22 cellular contexts compared by ENCODE assay signal in genomic region chr2:71797006-71797810, GRCh38.
DNase-seq lines count a peak whose midpoint lies in the region; ATAC-seq lines count a peak whose summit lies in the region.
"Had no signal": no experiment of that assay in that cellular context is flagged by ENCODE, and none has a peak within 500 bp of the region (broad histone marks: within the 10 kb centered on the region; RNA-seq: fewer than 3 reads in every experiment).

No MANE protein-coding gene starts in this region.

- peaks cover 12 to 15% of the 10 kb centered on the region in 2 experiments for H3K4me1 ChIP-seq in trophoblast cell (ENCODE audit: control insufficient read depth in 1 of 2, insufficient read depth in 2 of 2, low read length in 2 of 2)
- H3K4me1 ChIP-seq: BE2C had no signal

- no peak overlapping the region for H3K23ac ChIP-seq in trophoblast cell (ENCODE audit: low read length)

- no peak overlapping the region for H3K14ac ChIP-seq in trophoblast cell (ENCODE audit: low read length)

- H3K36me3 Mint-ChIP-seq in activated naive CD4-positive, alpha-beta T cell treated with anti-CD3 and anti-CD28 coated beads, Interleukin-2, amount 50 U/mL, for 24 hours = no peaks in the 10 kb centered on the region
- H3K36me3 Mint-ChIP-seq in activated naive CD4-positive, alpha-beta T cell treated with anti-CD3 and anti-CD28 coated beads, Interleukin-2, amount 50 U/mL, for 72 hours = no peaks in the 10 kb centered on the region
- no peaks in the 10 kb centered on the region for H3K36me3 Mint-ChIP-seq in stimulated activated memory B cell treated with anti-CD40 and anti-IgM and Interleukin-4, amounts not matched to agents 10 μg/mL and 1 μg/mL and 100 μg/mL, for 72 hours
- H3K36me3 Mint-ChIP-seq in activated CD4-positive, alpha-beta memory T cell treated with anti-CD3 and anti-CD28 coated beads for 36 hours = no peaks in the 10 kb centered on the region

- H3K36me3 ChIP-seq in trophoblast cell (ENCODE audit: control insufficient read depth in 1 of 2, insufficient read depth in 2 of 2, low read length in 2 of 2) = no peaks in the 10 kb centered on the region
- H3K36me3 ChIP-seq: BE2C had no signal

- H3K9me3 Mint-ChIP-seq in activated naive CD4-positive, alpha-beta T cell treated with anti-CD3 and anti-CD28 coated beads, Interleukin-2, amount 50 U/mL, for 24 hours = no peaks in the 10 kb centered on the region
- H3K9me3 Mint-ChIP-seq in activated naive CD4-positive, alpha-beta T cell treated with anti-CD3 and anti-CD28 coated beads, Interleukin-2, amount 50 U/mL, for 72 hours = no peaks in the 10 kb centered on the region
- H3K9me3 Mint-ChIP-seq in stimulated activated memory B cell treated with anti-CD40 and anti-IgM and Interleukin-4, amounts not matched to agents 10 μg/mL and 1 μg/mL and 100 μg/mL, for 72 hours = no peaks in the 10 kb centered on the region
- H3K9me3 Mint-ChIP-seq in activated CD4-positive, alpha-beta memory T cell treated with anti-CD3 and anti-CD28 coated beads for 36 hours = no peaks in the 10 kb centered on the region
- H3K9me3 Mint-ChIP-seq: H9, HFFc6 had no signal

- no peak overlapping the region for H4K12ac ChIP-seq in trophoblast cell (ENCODE audit: low read depth, low read length)

- H3K9me3 ChIP-seq in trophoblast cell (ENCODE audit: insufficient read depth, low read depth, low read length) = no peaks in the 10 kb centered on the region
- H3K9me3 ChIP-seq: A549, BE2C had no signal

- H3K4me2 ChIP-seq in trophoblast cell (ENCODE audit: low read length) = no peak overlapping the region
- H3K4me2 ChIP-seq: A549 had no signal

- H4K91ac ChIP-seq in trophoblast cell (ENCODE audit: low read depth, low read length) = peak overlapping the region; percentile 32

- H3K4me1 Mint-ChIP-seq in activated naive CD4-positive, alpha-beta T cell treated with anti-CD3 and anti-CD28 coated beads, Interleukin-2, amount 50 U/mL, for 24 hours = no peaks in the 10 kb centered on the region
- no peaks in the 10 kb centered on the region for H3K4me1 Mint-ChIP-seq in stimulated activated memory B cell treated with anti-CD40 and anti-IgM and Interleukin-4, amounts not matched to agents 10 μg/mL and 1 μg/mL and 100 μg/mL, for 72 hours
- no peaks in the 10 kb centered on the region for H3K4me1 Mint-ChIP-seq in activated CD4-positive, alpha-beta memory T cell treated with anti-CD3 and anti-CD28 coated beads for 36 hours (ENCODE audit: low read depth)

- no peak for ATAC-seq in activated naive CD4-positive, alpha-beta T cell treated with anti-CD3 and anti-CD28 coated beads, Interleukin-2, amount 50 U/mL, for 72 hours
- no peak for ATAC-seq in stimulated activated memory B cell treated with anti-CD40 and anti-IgM and Interleukin-4, amounts not matched to agents 10 μg/mL and 1 μg/mL and 100 μg/mL, for 72 hours
- ATAC-seq: GM12878 had no signal

- H2AK5ac ChIP-seq in trophoblast cell (ENCODE audit: low read length) = no peak overlapping the region

- H3K18ac ChIP-seq in trophoblast cell (ENCODE audit: low read length) = no peak overlapping the region

- POLR2A ChIA-PET in activated CD4-positive, alpha-beta memory T cell treated with anti-CD3 and anti-CD28 coated beads for 36 hours (lab: Charles Lee) = no interaction called here

- H2BK12ac ChIP-seq in trophoblast cell (ENCODE audit: low read length) = no peak overlapping the region

- H2BK5ac ChIP-seq in trophoblast cell (ENCODE audit: low read depth, low read length, poor library complexity) = no peak overlapping the region

- H3K79me2 ChIP-seq in trophoblast cell (ENCODE audit: control insufficient read depth, insufficient read depth, low read length, poor library complexity) = no peaks in the 10 kb centered on the region

- H3K27ac Mint-ChIP-seq in activated naive CD4-positive, alpha-beta T cell treated with anti-CD3 and anti-CD28 coated beads, Interleukin-2, amount 50 U/mL, for 24 hours = peak overlapping the region; percentile 56
- H3K27ac Mint-ChIP-seq in activated naive CD4-positive, alpha-beta T cell treated with anti-CD3 and anti-CD28 coated beads, Interleukin-2, amount 50 U/mL, for 72 hours = peak overlapping the region in 1 of 2 donors; percentile 47
- H3K27ac Mint-ChIP-seq in stimulated activated memory B cell treated with anti-CD40 and anti-IgM and Interleukin-4, amounts not matched to agents 10 μg/mL and 1 μg/mL and 100 μg/mL, for 72 hours = no peak overlapping the region
- no peak overlapping the region for H3K27ac Mint-ChIP-seq in activated CD4-positive, alpha-beta memory T cell treated with anti-CD3 and anti-CD28 coated beads for 36 hours
- H3K27ac Mint-ChIP-seq: H9 had no signal

- WGBS in trophoblast cell (ENCODE audit: extremely low coverage, insufficient coverage, insufficient read length) = no CpG with 5 or more reads among the region's 7 CpGs

- CTCF ChIA-PET in activated CD4-positive, alpha-beta memory T cell treated with anti-CD3 and anti-CD28 coated beads for 36 hours (lab: Charles Lee) = interaction anchor here (0.8 to 2.3 kb wide), 8 partner anchors 10 to 948 kb away, joined by 4 to 16 read pairs (median 4); no protein-coding TSS in a partner anchor

- H3K27ac ChIP-seq in trophoblast cell (ENCODE audit: low read depth, low read length) = no peak overlapping the region
- H3K27ac ChIP-seq: GM23248 had no signal

- no peak overlapping the region for H4K8ac ChIP-seq in trophoblast cell (ENCODE audit: low read depth, low read length)

- no peak overlapping the region for H3K9ac ChIP-seq in trophoblast cell (ENCODE audit: low read length)
- H3K9ac ChIP-seq: GM23248 had no signal

- intact Hi-C loops in activated CD4-positive, alpha-beta memory T cell treated with anti-CD3 and anti-CD28 coated beads for 36 hours (cut with micrococcal nuclease) = loop anchor here (5.0 kb wide), 1 partner anchor 250 kb away; no protein-coding TSS in a partner anchor

- no peaks in the 10 kb centered on the region for H3K79me1 ChIP-seq in trophoblast cell (ENCODE audit: low read length)

- no peak overlapping the region for H3K4ac ChIP-seq in trophoblast cell (ENCODE audit: low read depth, low read length)

- DNase-seq in activated naive CD4-positive, alpha-beta T cell treated with anti-CD3 and anti-CD28 coated beads, Interleukin-2, amount 50 U/mL, for 72 hours (ENCODE audit: low spot score in 2 of 2) = no peak
- peak; percentile 34 for DNase-seq in NCI-H524 treated with DMSO at 0.1 percent for 48 hours (lab: John Stamatoyannopoulos, UW)
- peak; percentile 44 for DNase-seq in islet precursor cell
- DNase-seq in trophoblast cell = no peak
- no peak for DNase-seq in NCI-H226
- no peak for DNase-seq in activated CD4-positive, alpha-beta memory T cell treated with anti-CD3 and anti-CD28 coated beads for 36 hours
- DNase-seq: BE2C; DND-41; GM23248; H9; HFFc6; KBM-7; NCI-H1092 treated with DMSO at 0.1 percent for 48 hours; NCI-H1436 treated with DMSO at 0.1 percent for 48 hours; NCI-H2081; NCI-H774; NK-92 treated with Interleukin-12 subunit alpha and Interleukin-12 subunit beta, amount 100 ng/mL, for 24 hours; SIG-M5 had no signal

- no peak overlapping the region for H3K4me3 Mint-ChIP-seq in activated naive CD4-positive, alpha-beta T cell treated with anti-CD3 and anti-CD28 coated beads, Interleukin-2, amount 50 U/mL, for 24 hours
- H3K4me3 Mint-ChIP-seq in stimulated activated memory B cell treated with anti-CD40 and anti-IgM and Interleukin-4, amounts not matched to agents 10 μg/mL and 1 μg/mL and 100 μg/mL, for 72 hours = no peak overlapping the region
- H3K4me3 Mint-ChIP-seq in activated CD4-positive, alpha-beta memory T cell treated with anti-CD3 and anti-CD28 coated beads for 36 hours = no peak overlapping the region
- H3K4me3 Mint-ChIP-seq: H9, HFFc6 had no signal

- no peak overlapping the region for H3K4me3 ChIP-seq in trophoblast cell (ENCODE audit: low read depth, low read length)
- H3K4me3 ChIP-seq: A549, GM12878, GM23248 had no signal

- no peaks in the 10 kb centered on the region for H3K27me3 ChIP-seq in trophoblast cell (ENCODE audit: insufficient read depth, low read length)
- H3K27me3 ChIP-seq: BE2C had no signal

- H2BK120ac ChIP-seq in trophoblast cell (ENCODE audit: insufficient read depth, low read length, poor library complexity) = no peak overlapping the region

- H3K27me3 Mint-ChIP-seq in activated naive CD4-positive, alpha-beta T cell treated with anti-CD3 and anti-CD28 coated beads, Interleukin-2, amount 50 U/mL, for 24 hours = no peaks in the 10 kb centered on the region
- peaks cover 12% of the 10 kb centered on the region for H3K27me3 Mint-ChIP-seq in stimulated activated memory B cell treated with anti-CD40 and anti-IgM and Interleukin-4, amounts not matched to agents 10 μg/mL and 1 μg/mL and 100 μg/mL, for 72 hours
- H3K27me3 Mint-ChIP-seq in activated CD4-positive, alpha-beta memory T cell treated with anti-CD3 and anti-CD28 coated beads for 36 hours = peaks cover 2% of the 10 kb centered on the region

- no peak overlapping the region for H2AFZ ChIP-seq in trophoblast cell (ENCODE audit: insufficient read depth, low read length, poor library complexity)
- H2AFZ ChIP-seq: GM23248 had no signal

Comparison
In these comparisons a context has a peak if more than half of its experiments do, and no peak if none do; other contexts are left out.
1. DNase-seq: peak in NCI-H524 treated with DMSO at 0.1 percent for 48 hours (single experiment) and islet precursor cell (single experiment); none in activated naive CD4-positive, alpha-beta T cell treated with anti-CD3 and anti-CD28 coated beads, Interleukin-2, amount 50 U/mL, for 72 hours (0 of 2), trophoblast cell (0 of 2), NCI-H226 (single experiment) and activated CD4-positive, alpha-beta memory T cell treated with anti-CD3 and anti-CD28 coated beads for 36 hours (single experiment).